ENCODE assay signal across 24 cellular contexts in genomic region chr2:166017208-166017607, GRCh38.
"Had no signal": no experiment of that assay in that cellular context is flagged by ENCODE, and none has a peak within 500 bp of the region (broad histone marks: within the 10 kb centered on the region; RNA-seq: fewer than 3 reads in every experiment).

No MANE protein-coding gene starts in this region.

- H3K4me3 ChIP-seq: colonic mucosa, gastrocnemius medialis, pancreas, psoas muscle, skin epidermis, tibial artery had no signal

- H3K36me3 ChIP-seq: colonic mucosa, gastrocnemius medialis, neutrophil, pancreas, tibial artery had no signal

- H3K36me3 Mint-ChIP-seq: activated naive CD8-positive, alpha-beta T cell treated with anti-CD3 and anti-CD28 coated beads for 36 hours; natural killer cell treated with Interleukin-12 subunit alpha and Interleukin-12 subunit beta and Interleukin-15 and Interleukin-18, amount 100 ng/mL, for 72 hours; stimulated activated effector memory CD8-positive, alpha-beta T cell treated with anti-CD3 and anti-CD28 coated beads, Interleukin-12 subunit alpha, Interleukin-12 subunit beta, amount 100 ng/mL, for 72 hours; T-cell had no signal

- H3K27me3 ChIP-seq: colonic mucosa, gastrocnemius medialis, neutrophil, pancreas, tibial artery had no signal

- H3K4me1 Mint-ChIP-seq: activated naive CD8-positive, alpha-beta T cell treated with anti-CD3 and anti-CD28 coated beads for 36 hours; endodermal cell; stimulated activated effector memory CD8-positive, alpha-beta T cell treated with anti-CD3 and anti-CD28 coated beads, Interleukin-12 subunit alpha, Interleukin-12 subunit beta, amount 100 ng/mL, for 72 hours; stimulated activated naive CD8-positive, alpha-beta T cell treated with anti-CD3 and anti-CD28 coated beads, Interleukin-15, amount 100 ng/mL, for 72 hours; T-cell had no signal

- H3K27ac Mint-ChIP-seq: activated naive CD8-positive, alpha-beta T cell treated with anti-CD3 and anti-CD28 coated beads for 36 hours; endodermal cell; natural killer cell treated with Interleukin-12 subunit alpha and Interleukin-12 subunit beta and Interleukin-15 and Interleukin-18, amount 100 ng/mL, for 72 hours; stimulated activated effector memory CD8-positive, alpha-beta T cell treated with anti-CD3 and anti-CD28 coated beads, Interleukin-12 subunit alpha, Interleukin-12 subunit beta, amount 100 ng/mL, for 72 hours; stimulated activated naive CD8-positive, alpha-beta T cell treated with anti-CD3 and anti-CD28 coated beads, Interleukin-15, amount 100 ng/mL, for 72 hours; T-cell; T-helper 2 cell treated with Interferon-gamma antibody and Interleukin-4, amounts not matched to agents 5 μg/mL and 100 μg/mL, for 36 hours had no signal

- DNase-seq: activated CD4-positive, alpha-beta T cell treated with anti-CD3 and anti-CD28 coated beads for 1 hour; activated CD8-positive, alpha-beta memory T cell treated with anti-CD3 and anti-CD28 coated beads for 24 hours; activated CD8-positive, alpha-beta memory T cell treated with anti-CD3 and anti-CD28 coated beads, Interleukin-2, amount 50 U/mL, for 4 hours; activated naive CD4-positive, alpha-beta T cell treated with Interleukin-2 at 50 U/mL for 16 hours; activated naive CD8-positive, alpha-beta T cell treated with anti-CD3 and anti-CD28 coated beads for 36 hours; activated T-cell treated with anti-CD3 and anti-CD28 coated beads, Interleukin-2, amount 50 U/mL, for 4 hours; colonic mucosa; endodermal cell; erythroblast; gastrocnemius medialis; hippocampal formation; left ventricle myocardium superior; pancreas; psoas muscle; right cardiac atrium; stimulated activated CD4-positive, alpha-beta T cell treated with anti-CD3 and anti-CD28 coated beads, Interleukin-2, amount 100 ng/mL, for 24 hours; stimulated activated naive CD8-positive, alpha-beta T cell treated with anti-CD3 and anti-CD28 coated beads, Interleukin-15, amount 100 ng/mL, for 72 hours; T-cell; tibial artery had no signal

- H3K27me3 Mint-ChIP-seq: stimulated activated naive CD8-positive, alpha-beta T cell treated with anti-CD3 and anti-CD28 coated beads, Interleukin-15, amount 100 ng/mL, for 72 hours had no signal

- H3K4me1 ChIP-seq: colonic mucosa, gastrocnemius medialis, pancreas, psoas muscle, tibial artery had no signal

- H3K9me3 ChIP-seq: colonic mucosa, gastrocnemius medialis, neutrophil, pancreas, psoas muscle, tibial artery had no signal

- H3K9me3 Mint-ChIP-seq: activated naive CD8-positive, alpha-beta T cell treated with anti-CD3 and anti-CD28 coated beads for 36 hours; activated T-cell treated with anti-CD3 and anti-CD28 coated beads, Interleukin-2, amount 50 U/mL, for 4 hours; endodermal cell; natural killer cell treated with Interleukin-12 subunit alpha and Interleukin-12 subunit beta and Interleukin-15 and Interleukin-18, amount 100 ng/mL, for 72 hours; stimulated activated effector memory CD8-positive, alpha-beta T cell treated with anti-CD3 and anti-CD28 coated beads, Interleukin-12 subunit alpha, Interleukin-12 subunit beta, amount 100 ng/mL, for 72 hours; stimulated activated naive CD8-positive, alpha-beta T cell treated with anti-CD3 and anti-CD28 coated beads, Interleukin-15, amount 100 ng/mL, for 72 hours; T-cell; T-helper 2 cell treated with Interferon-gamma antibody and Interleukin-4, amounts not matched to agents 5 μg/mL and 100 μg/mL, for 36 hours had no signal

- H3K27ac ChIP-seq: colonic mucosa, gastrocnemius medialis, neutrophil, pancreas, psoas muscle, skin epidermis, tibial artery had no signal

- ATAC-seq: activated T-cell treated with anti-CD3 and anti-CD28 coated beads, Interleukin-2, amount 50 U/mL, for 4 hours; gastrocnemius medialis; left ventricle myocardium superior; natural killer cell treated with Interleukin-12 subunit alpha and Interleukin-12 subunit beta and Interleukin-15 and Interleukin-18, amount 100 ng/mL, for 72 hours; pancreas; psoas muscle; right cardiac atrium; stimulated activated effector memory CD8-positive, alpha-beta T cell treated with anti-CD3 and anti-CD28 coated beads, Interleukin-12 subunit alpha, Interleukin-12 subunit beta, amount 100 ng/mL, for 72 hours; stimulated activated naive CD8-positive, alpha-beta T cell treated with anti-CD3 and anti-CD28 coated beads, Interleukin-15, amount 100 ng/mL, for 72 hours; T-cell had no signal

- H3K4me3 Mint-ChIP-seq: activated naive CD8-positive, alpha-beta T cell treated with anti-CD3 and anti-CD28 coated beads for 36 hours; activated T-cell treated with anti-CD3 and anti-CD28 coated beads, Interleukin-2, amount 50 U/mL, for 4 hours; endodermal cell; natural killer cell treated with Interleukin-12 subunit alpha and Interleukin-12 subunit beta and Interleukin-15 and Interleukin-18, amount 100 ng/mL, for 72 hours; stimulated activated effector memory CD8-positive, alpha-beta T cell treated with anti-CD3 and anti-CD28 coated beads, Interleukin-12 subunit alpha, Interleukin-12 subunit beta, amount 100 ng/mL, for 72 hours; stimulated activated naive CD8-positive, alpha-beta T cell treated with anti-CD3 and anti-CD28 coated beads, Interleukin-15, amount 100 ng/mL, for 72 hours; T-cell; T-helper 2 cell treated with Interferon-gamma antibody and Interleukin-4, amounts not matched to agents 5 μg/mL and 100 μg/mL, for 36 hours had no signal
